8 cellular contexts compared by ENCODE assay signal in the genomic region with DNA sequence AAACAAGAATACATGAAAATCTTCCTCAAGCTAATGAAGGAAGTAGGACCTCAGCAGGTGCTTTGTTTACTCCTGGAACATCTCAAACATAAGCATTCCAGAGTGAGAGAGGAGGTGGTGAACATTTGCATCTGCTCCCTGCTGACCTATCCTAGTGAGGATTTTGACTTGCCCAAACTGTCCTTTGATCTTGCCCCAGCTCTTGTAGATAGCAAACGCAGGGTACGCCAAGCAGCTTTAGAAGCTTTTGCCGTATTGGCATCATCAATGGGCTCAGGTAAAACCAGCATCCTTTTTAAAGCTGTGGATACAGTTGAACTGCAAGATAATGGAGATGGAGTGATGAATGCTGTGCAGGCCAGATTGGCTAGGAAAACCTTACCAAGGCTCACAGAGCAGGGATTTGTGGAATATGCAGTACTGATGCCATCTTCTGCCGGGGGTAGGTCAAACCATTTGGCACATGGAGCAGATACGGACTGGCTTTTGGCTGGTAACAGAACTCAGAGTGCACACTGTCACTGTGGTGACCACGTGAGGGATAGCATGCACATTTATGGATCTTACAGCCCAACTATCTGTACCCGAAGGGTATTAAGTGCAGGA. TPM values are rescaled to one million over a fixed set of nuclear protein-coding genes. Genes with fewer than 3 reads are reported as not detected.
DNase-seq lines count a peak whose midpoint lies in the region; ATAC-seq and TF ChIP-seq lines count a peak whose summit lies in the region.

No MANE protein-coding gene starts in this region.

- H3K4me1 ChIP-seq in fibroblast of lung (ENCODE audit: control insufficient read depth, extremely low read depth, insufficient read depth, low read length), result peaks cover 2% of the 10 kb centered on the region
- H3K4me1 ChIP-seq in prostate gland (replicated peaks), result peaks cover 6% of the 10 kb centered on the region

- H3K9me3 ChIP-seq in fibroblast of lung (ENCODE audit: control insufficient read depth, insufficient read depth, low read depth, low read length) (no peaks in the 10 kb centered on the region), prostate gland (no peaks in the 10 kb centered on the region)

- H3K27me3 ChIP-seq in fibroblast of lung (ENCODE audit: control insufficient read depth, insufficient read depth, low read length), result no peaks in the 10 kb centered on the region
- no peaks in the 10 kb centered on the region for H3K27me3 ChIP-seq in prostate gland (replicated peaks; ENCODE audit: insufficient read depth)

- TF ChIP-seq CTCF in fibroblast of lung (conservative IDR thresholded peaks at IDR 0.05 in 1 of 2, IDR thresholded peaks at IDR 0.05 in 1 of 2; ENCODE audit: low read depth in 1 of 2, low read length in 2 of 2) (no peak), prostate gland (IDR thresholded peaks at IDR 0.05) (no peak)

- no peak overlapping the region for H3K9ac ChIP-seq in fibroblast of lung (ENCODE audit: insufficient read depth, low read length)

- DNase-seq in NCI-H1092 treated with DMSO at 0.1 percent for 48 hours (lab: John Stamatoyannopoulos, UW), result peak; percentile 21
- DNase-seq in NCI-H1092 (lab: John Stamatoyannopoulos, UW), result no peak
- peak; percentile 36 for DNase-seq in NCI-H69 (lab: John Stamatoyannopoulos, UW)
- DNase-seq in fibroblast of lung (ENCODE audit: low read depth in 2 of 2), result peak; percentile 18 to 21
- DNase-seq in prostate gland (ENCODE audit: low spot score), result no peak
- no peak for DNase-seq in amniotic stem cell (lab: John Stamatoyannopoulos, UW)

- H2AFZ ChIP-seq in fibroblast of lung (ENCODE audit: low read length), result no peak overlapping the region

- peak overlapping the region; percentile 97 for H3K4me2 ChIP-seq in fibroblast of lung (ENCODE audit: extremely low read depth, insufficient read depth, low read length)

- TF ChIP-seq POLR2A in prostate gland (IDR thresholded peaks at IDR 0.05), result no peak

- H3K27ac ChIP-seq in fibroblast of lung (ENCODE audit: insufficient read depth, low read length), result no peak overlapping the region
- H3K27ac ChIP-seq in prostate gland, result no peak overlapping the region

- 23% methylated on average over 7 of the region's 7 CpGs for WGBS in prostate gland

- no peaks in the 10 kb centered on the region for H4K20me1 ChIP-seq in fibroblast of lung (ENCODE audit: control insufficient read depth, extremely low read depth, insufficient read depth, low read length)

- intact Hi-C loops in prostate gland (cut with DNase I), result loop anchor here (5.0 kb wide), 1 partner anchor 288 kb away; the partner anchor contains the start of gene MIS18BP1

- H3K79me2 ChIP-seq in fibroblast of lung (ENCODE audit: control insufficient read depth, insufficient read depth, low read length), result peaks cover 80% of the 10 kb centered on the region

- no peak for ATAC-seq in GM21737 (IDR thresholded peaks at IDR 0.05; ENCODE audit: unreplicated experiment)
- no peak for ATAC-seq in GM21717 (IDR thresholded peaks at IDR 0.05; ENCODE audit: unreplicated experiment)

- H3K36me3 ChIP-seq in fibroblast of lung (ENCODE audit: control insufficient read depth, insufficient read depth, low read length), result no peaks in the 10 kb centered on the region
- H3K36me3 ChIP-seq in prostate gland, result no peaks in the 10 kb centered on the region

- peak overlapping the region; percentile 61 to 98 (median 87) for H3K4me3 ChIP-seq in fibroblast of lung (replicated peaks in 1 of 4; ENCODE audit: control extremely low read depth in 1 of 4, insufficient read depth in 1 of 4, low read depth in 3 of 4, low read length in 4 of 4)
- H3K4me3 ChIP-seq in prostate gland, result peak overlapping the region; percentile 69 to 78

RNA-seq across cellular contexts. Expression of gene TOGARAM1, which starts 1.9 kb away (rescaled TPM):
- total RNA-seq in fibroblast of lung (22.1 and 24.9 TPM in 2 replicates), prostate gland (10 to 100 TPM; 17.9 to 26.8 TPM)
- 8.1 and 10.7 TPM in 2 replicates for polyA plus RNA-seq in fibroblast of lung
- 5.2 and 7.6 TPM in 2 replicates for polyA plus RNA-seq in fibroblast of lung (2012)
- 5.0 and 6.0 TPM in 2 replicates for polyA minus RNA-seq in fibroblast of lung (ENCODE audit: low replicate concordance)

RNA-seq across cellular contexts. Expression of gene KLHL28, which starts 2.1 kb away (rescaled TPM):
- total RNA-seq in fibroblast of lung (9.2 and 9.7 TPM in 2 replicates), prostate gland (1 to 10 TPM; 7.4 to 9.7 TPM)
- 5.4 and 6.1 TPM in 2 replicates for polyA plus RNA-seq in fibroblast of lung
- 3.7 and 4.5 TPM in 2 replicates for polyA plus RNA-seq in fibroblast of lung (2012)
- 2.3 and 4.6 TPM in 2 replicates for polyA minus RNA-seq in fibroblast of lung (ENCODE audit: low replicate concordance)

Comparison
In these comparisons a context has a peak if more than half of its experiments do, and no peak if none do; other contexts are left out.
1. DNase-seq: peak in NCI-H1092 treated with DMSO at 0.1 percent for 48 hours (single experiment), NCI-H69 (single experiment) and fibroblast of lung (2 of 2); none in NCI-H1092 (single experiment), prostate gland (single experiment) and amniotic stem cell (single experiment).